Comparison of ENCODE assay signal across 1 cellular context in the genomic region with DNA sequence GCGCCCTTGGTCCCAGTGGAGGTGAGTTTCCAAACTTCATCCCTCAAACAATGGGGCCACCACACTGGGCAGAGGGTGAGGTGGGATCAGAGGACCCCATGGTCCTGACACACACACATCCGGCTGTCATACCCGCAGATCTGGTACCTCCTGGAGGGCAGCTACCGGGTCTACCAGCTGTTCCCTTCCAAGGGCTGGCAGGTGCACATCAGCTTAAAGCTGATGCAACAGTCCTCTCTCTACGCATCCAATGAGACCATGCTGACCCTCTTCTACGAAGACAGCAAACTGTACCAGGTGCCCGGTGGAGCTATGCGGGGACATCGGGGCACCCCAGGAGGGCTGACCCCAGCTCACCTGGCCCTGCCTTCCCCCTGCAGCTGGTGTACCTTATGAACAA.
TF ChIP-seq lines count a peak whose summit lies in the region.

No MANE protein-coding gene starts in this region.

TF ChIP-seq in A549, 52 proteins besides CTCF, POLR2A, EP300 and RAD21 (continued from another document):
- TF ChIP-seq, protein P1, sequence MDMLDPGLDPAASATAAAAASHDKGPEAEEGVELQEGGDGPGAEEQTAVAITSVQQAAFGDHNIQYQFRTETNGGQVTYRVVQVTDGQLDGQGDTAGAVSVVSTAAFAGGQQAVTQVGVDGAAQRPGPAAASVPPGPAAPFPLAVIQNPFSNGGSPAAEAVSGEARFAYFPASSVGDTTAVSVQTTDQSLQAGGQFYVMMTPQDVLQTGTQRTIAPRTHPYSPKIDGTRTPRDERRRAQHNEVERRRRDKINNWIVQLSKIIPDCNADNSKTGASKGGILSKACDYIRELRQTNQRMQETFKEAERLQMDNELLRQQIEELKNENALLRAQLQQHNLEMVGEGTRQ (IDR thresholded peaks at IDR 0.05): no peak
- TF ChIP-seq, protein P2, sequence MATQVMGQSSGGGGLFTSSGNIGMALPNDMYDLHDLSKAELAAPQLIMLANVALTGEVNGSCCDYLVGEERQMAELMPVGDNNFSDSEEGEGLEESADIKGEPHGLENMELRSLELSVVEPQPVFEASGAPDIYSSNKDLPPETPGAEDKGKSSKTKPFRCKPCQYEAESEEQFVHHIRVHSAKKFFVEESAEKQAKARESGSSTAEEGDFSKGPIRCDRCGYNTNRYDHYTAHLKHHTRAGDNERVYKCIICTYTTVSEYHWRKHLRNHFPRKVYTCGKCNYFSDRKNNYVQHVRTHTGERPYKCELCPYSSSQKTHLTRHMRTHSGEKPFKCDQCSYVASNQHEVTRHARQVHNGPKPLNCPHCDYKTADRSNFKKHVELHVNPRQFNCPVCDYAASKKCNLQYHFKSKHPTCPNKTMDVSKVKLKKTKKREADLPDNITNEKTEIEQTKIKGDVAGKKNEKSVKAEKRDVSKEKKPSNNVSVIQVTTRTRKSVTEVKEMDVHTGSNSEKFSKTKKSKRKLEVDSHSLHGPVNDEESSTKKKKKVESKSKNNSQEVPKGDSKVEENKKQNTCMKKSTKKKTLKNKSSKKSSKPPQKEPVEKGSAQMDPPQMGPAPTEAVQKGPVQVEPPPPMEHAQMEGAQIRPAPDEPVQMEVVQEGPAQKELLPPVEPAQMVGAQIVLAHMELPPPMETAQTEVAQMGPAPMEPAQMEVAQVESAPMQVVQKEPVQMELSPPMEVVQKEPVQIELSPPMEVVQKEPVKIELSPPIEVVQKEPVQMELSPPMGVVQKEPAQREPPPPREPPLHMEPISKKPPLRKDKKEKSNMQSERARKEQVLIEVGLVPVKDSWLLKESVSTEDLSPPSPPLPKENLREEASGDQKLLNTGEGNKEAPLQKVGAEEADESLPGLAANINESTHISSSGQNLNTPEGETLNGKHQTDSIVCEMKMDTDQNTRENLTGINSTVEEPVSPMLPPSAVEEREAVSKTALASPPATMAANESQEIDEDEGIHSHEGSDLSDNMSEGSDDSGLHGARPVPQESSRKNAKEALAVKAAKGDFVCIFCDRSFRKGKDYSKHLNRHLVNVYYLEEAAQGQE (IDR thresholded peaks at IDR 0.05): no peak
